Comparison of ENCODE assay signal across 13 cellular contexts in genomic region chr1:206691604-206692003, GRCh38. TPM values are rescaled to one million over a fixed set of nuclear protein-coding genes. Genes with fewer than 3 reads are reported as not detected.
DNase-seq lines count a peak whose midpoint lies in the region; ATAC-seq and TF ChIP-seq lines count a peak whose summit lies in the region.
"Had no signal": no experiment of that assay in that cellular context is flagged by ENCODE, and none has a peak within 500 bp of the region (broad histone marks: within the 10 kb centered on the region; RNA-seq: fewer than 3 reads in every experiment).

No MANE protein-coding gene starts in this region.

- dilution Hi-C loops in mammary epithelial cell (cut with HindIII; ENCODE audit: low sequenced_read_pairs): loop anchor here (5.0 kb wide), 1 partner anchor 69 kb away; no protein-coding TSS in a partner anchor

- H3K36me3 Mint-ChIP-seq in MCF 10A (ENCODE audit: insufficient read depth, unreplicated experiment): peaks cover 5% of the 10 kb centered on the region
- peaks cover 9% of the 10 kb centered on the region for H3K36me3 Mint-ChIP-seq in nephron (ENCODE audit: low read depth)

- no peak overlapping the region for H3K4me2 ChIP-seq in mammary epithelial cell (ENCODE audit: insufficient read depth, low read depth, low read length)

- no peaks in the 10 kb centered on the region for H3K9me3 Mint-ChIP-seq in MCF 10A (ENCODE audit: unreplicated experiment)
- H3K9me3 Mint-ChIP-seq in nephron: no peaks in the 10 kb centered on the region

- H3K4me3 Mint-ChIP-seq in MCF 10A (ENCODE audit: unreplicated experiment) (no peak overlapping the region), nephron (peak overlapping the region in 2 of 3 experiments; percentile 27 to 51)

- H3K27me3 Mint-ChIP-seq in MCF 10A (ENCODE audit: insufficient read depth, unreplicated experiment) (no peaks in the 10 kb centered on the region), nephron (ENCODE audit: low read depth) (no peaks in the 10 kb centered on the region)

- H3K79me2 ChIP-seq in mammary epithelial cell (ENCODE audit: insufficient read depth, low read length): peaks cover 99% of the 10 kb centered on the region

- TF ChIP-seq CTCF in MCF 10A (IDR thresholded peaks at IDR 0.05; ENCODE audit: unreplicated experiment): no peak
- no peak for TF ChIP-seq CTCF in mammary epithelial cell (conservative IDR thresholded peaks at IDR 0.05 in 1 of 2, IDR thresholded peaks at IDR 0.05 in 1 of 2; ENCODE audit: extremely low read depth in 1 of 2, insufficient read depth in 1 of 2, low read depth in 1 of 2, low read length in 2 of 2)
- TF ChIP-seq CTCF in cardiac muscle cell (IDR thresholded peaks at IDR 0.05; ENCODE audit: low read depth, low read length): no peak
- no peak for TF ChIP-seq CTCF in nephron (IDR thresholded peaks at IDR 0.05; ENCODE audit: unreplicated experiment in 3 of 3)
- no peak for TF ChIP-seq CTCF in upper lobe of right lung (IDR thresholded peaks at IDR 0.05)

- in situ Hi-C loops in mammary epithelial cell (cut with MboI; ENCODE audit: low sequenced_read_pairs in 2 of 2): no loop called here

- H2AFZ ChIP-seq in mammary epithelial cell (ENCODE audit: low read depth, low read length): no peak overlapping the region

- CTCF ChIA-PET in MCF 10A (lab: Yijun Ruan, JAX): interaction anchor here (0.6 to 9.5 kb wide), 14 partner anchors 11 to 449 kb away, joined by 3 to 90 read pairs (median 7); partner anchors contain the start of genes DYRK3 and YOD1
- CTCF ChIA-PET in mammary epithelial cell (lab: Charles Lee; ENCODE audit: low non-redundant PET): no interaction called here

- no peaks in the 10 kb centered on the region for H3K27me3 ChIP-seq in mammary epithelial cell (ENCODE audit: insufficient read depth, low read length)
- no peaks in the 10 kb centered on the region for H3K27me3 ChIP-seq in cardiac muscle cell
- H3K27me3 ChIP-seq in upper lobe of right lung: no peaks in the 10 kb centered on the region

- H4K20me1 ChIP-seq in mammary epithelial cell (ENCODE audit: insufficient read depth, low read length): peaks cover 2% of the 10 kb centered on the region

- H3K9ac ChIP-seq in mammary epithelial cell (ENCODE audit: insufficient read depth, low read length): no peak overlapping the region

- H3K4me1 Mint-ChIP-seq in MCF 10A (ENCODE audit: insufficient read depth, unreplicated experiment) (peaks cover 64% of the 10 kb centered on the region), nephron (peaks cover 98% of the 10 kb centered on the region)

- H3K36me3 ChIP-seq in mammary epithelial cell (ENCODE audit: insufficient read depth, low read length): no peaks in the 10 kb centered on the region
- no peaks in the 10 kb centered on the region for H3K36me3 ChIP-seq in cardiac muscle cell
- peaks cover 5% of the 10 kb centered on the region for H3K36me3 ChIP-seq in upper lobe of right lung

- H3K27ac Mint-ChIP-seq in MCF 10A (ENCODE audit: low read depth, unreplicated experiment) (peak overlapping the region; percentile 13), nephron (peak overlapping the region; percentile 87 to 88 (median 87))

- POLR2A ChIA-PET in MCF 10A (lab: Yijun Ruan, JAX): interaction anchor here (12.6 kb wide), 1 partner anchor 14 kb away, joined by 229 read pairs; no protein-coding TSS in a partner anchor

- H3K4me1 ChIP-seq in mammary epithelial cell (ENCODE audit: insufficient read depth, low read length): peaks cover 34% of the 10 kb centered on the region
- peaks cover 90% of the 10 kb centered on the region for H3K4me1 ChIP-seq in cardiac muscle cell (ENCODE audit: low read depth)
- H3K4me1 ChIP-seq in upper lobe of right lung: peaks cover 80% of the 10 kb centered on the region

- H3K27ac ChIP-seq in mammary epithelial cell (ENCODE audit: insufficient read depth, low read depth, low read length) (no peak overlapping the region), cardiac muscle cell (peak overlapping the region; percentile 98), upper lobe of right lung (no peak overlapping the region)

- H3K4me3 ChIP-seq in mammary epithelial cell (replicated peaks in 1 of 3; ENCODE audit: insufficient read depth in 1 of 3, low read depth in 2 of 3, low read length in 3 of 3) (no peak overlapping the region), cardiac muscle cell (no peak overlapping the region), upper lobe of right lung (no peak overlapping the region)

- DNase-seq in MCF 10A (ENCODE audit: unreplicated experiment) (no peak), mammary epithelial cell (no peak), cardiac muscle cell (ENCODE audit: low read depth in 1 of 2, low spot score in 1 of 2) (peak in 1 of 2 donors; percentile 53), upper lobe of right lung (no peak), DMS 273 treated with DMSO at 0.1 percent for 48 hours (lab: John Stamatoyannopoulos, UW) (no peak), NCI-H2029 (lab: John Stamatoyannopoulos, UW) (no peak)
- no peak for DNase-seq in stimulated activated naive CD4-positive, alpha-beta T cell (lab: John Stamatoyannopoulos, UW)
- DNase-seq: 8988T; DMS79; NCI-H446; SIG-M5; stimulated activated CD4-positive, alpha-beta T cell treated with anti-CD3 and anti-CD28 coated beads, Interleukin-4, amount 100 ng/mL, for 24 hours had no signal

- 87% methylated on average over 7 of the region's 8 CpGs for WGBS in mammary epithelial cell (ENCODE audit: low coverage, missing lambda C conversion rate)

- intact Hi-C loops in MCF 10A (cut with micrococcal nuclease): no loop called here
- intact Hi-C loops in mammary epithelial cell (cut with micrococcal nuclease): no loop called here
- intact Hi-C loops in upper lobe of right lung (cut with DNase I): no loop called here

- BruUV-seq in MCF 10A (replicated peaks; lab: Mats Ljungman, UMichigan): no TSS peak
- no TSS peak for BruUV-seq in mammary epithelial cell (replicated peaks; lab: Mats Ljungman, UMichigan)

- peak; percentile 30 for ATAC-seq in upper lobe of right lung

- no peaks in the 10 kb centered on the region for H3K9me3 ChIP-seq in mammary epithelial cell (replicated peaks; ENCODE audit: insufficient read depth, low read length)
- H3K9me3 ChIP-seq in cardiac muscle cell (ENCODE audit: low read depth): no peaks in the 10 kb centered on the region
- no peaks in the 10 kb centered on the region for H3K9me3 ChIP-seq in upper lobe of right lung

RNA-seq across cellular contexts. Expression of gene MAPKAPK2, which starts 6.9 kb away (rescaled TPM):
- total RNA-seq in MCF 10A (2022) (142 and 178 TPM in 2 replicates), mammary epithelial cell (10 to 100 TPM; 44.2 to 77.5 TPM), cardiac muscle cell (99.4 and 117 TPM in 2 replicates), upper lobe of right lung (92.3 TPM)
- polyA plus RNA-seq in mammary epithelial cell (57.4 TPM), cardiac muscle cell (31.4 and 37.1 TPM in 2 replicates)
- polyA minus RNA-seq in mammary epithelial cell: 69.6 TPM

RNA-seq across cellular contexts. Expression of gene DYRK3, which starts 56.3 kb away (rescaled TPM):
- 45.4 and 58.5 TPM in 2 replicates for total RNA-seq in MCF 10A (2022)
- 10 to 100 TPM; 23.2 to 35.3 TPM for total RNA-seq in mammary epithelial cell
- polyA plus RNA-seq in mammary epithelial cell: 12.3 TPM
- 22.6 TPM for polyA minus RNA-seq in mammary epithelial cell
- total RNA-seq in cardiac muscle cell: 14.1 and 21.2 TPM in 2 replicates
- 8.4 and 16.6 TPM in 2 replicates for polyA plus RNA-seq in cardiac muscle cell
- 8.1 TPM for total RNA-seq in upper lobe of right lung
